Comparison of ENCODE assay signal across 16 cellular contexts in genomic region chr9:130530932-130531331, GRCh38. TPM values are rescaled to one million over a fixed set of nuclear protein-coding genes. Genes with fewer than 3 reads are reported as not detected.
DNase-seq lines count a peak whose midpoint lies in the region; ATAC-seq, FAIRE-seq and TF ChIP-seq lines count a peak whose summit lies in the region.
"Had no signal": no experiment of that assay in that cellular context is flagged by ENCODE, and none has a peak within 500 bp of the region (broad histone marks: within the 10 kb centered on the region; RNA-seq: fewer than 3 reads in every experiment).

No MANE protein-coding gene starts in this region.

- no peaks in the 10 kb centered on the region for H3K36me3 ChIP-seq in bronchial epithelial cell (ENCODE audit: control insufficient read depth, insufficient read depth, low read length)
- no peaks in the 10 kb centered on the region for H3K36me3 ChIP-seq in heart left ventricle
- H3K36me3 ChIP-seq in prostate gland: no peaks in the 10 kb centered on the region

- no peaks in the 10 kb centered on the region for H3K27me3 ChIP-seq in bronchial epithelial cell (ENCODE audit: control insufficient read depth, insufficient read depth, low read length)
- H3K27me3 ChIP-seq in heart left ventricle: peaks cover 0 to 12% (median 0%) of the 10 kb centered on the region in 9 donors
- H3K27me3 ChIP-seq in prostate gland (replicated peaks; ENCODE audit: insufficient read depth): no peaks in the 10 kb centered on the region

- H3K27ac ChIP-seq in heart left ventricle (peak overlapping the region in 3 of 12 donors; percentile 33 to 41 (median 34)), prostate gland (no peak overlapping the region)

- WGBS in heart left ventricle, 4 donors: 39 to 48% (median 42%) methylated on average over 9 of the region's 9 CpGs
- 21% methylated on average over 9 of the region's 9 CpGs for WGBS in prostate gland

- ATAC-seq in heart left ventricle: peak; percentile 35 to 81 (median 72)
- no peak for ATAC-seq in HG02884 (IDR thresholded peaks at IDR 0.05; ENCODE audit: unreplicated experiment)
- ATAC-seq: mucosa of descending colon had no signal

- H3K4me1 ChIP-seq in heart left ventricle (peaks cover 0 to 13% (median 0%) of the 10 kb centered on the region in 12 donors), prostate gland (replicated peaks) (no peaks in the 10 kb centered on the region)

- TF ChIP-seq CTCF in bronchial epithelial cell (IDR thresholded peaks at IDR 0.05; ENCODE audit: insufficient read depth, low read length, severe bottlenecking) (no peak), heart left ventricle (IDR thresholded peaks at IDR 0.05) (no peak), prostate gland (IDR thresholded peaks at IDR 0.05) (no peak)

- intact Hi-C loops in heart left ventricle (cut with DNase I): loop anchor here in 2 of 10 donors (2.0 to 5.0 kb wide), 2 partner anchors 46 kb away; partner anchors contain the start of gene FUBP3 (in 1 of the 2)
- intact Hi-C loops in prostate gland (cut with DNase I): no loop called here

- peak; percentile 60 for DNase-seq in HTR-8/SVneo (ENCODE audit: insufficient read length, low spot score)
- DNase-seq in bronchial epithelial cell (ENCODE audit: low read depth): peak; percentile 74
- peak; percentile 51 to 79 (median 75) for DNase-seq in heart left ventricle
- peak; percentile 29 for DNase-seq in prostate gland (ENCODE audit: low spot score)
- no peak for DNase-seq in activated T-cell treated with anti-CD3 and anti-CD28 coated beads, Interleukin-2, amount 50 U/mL, for 1 hour
- DNase-seq in DMS153 treated with DMSO at 0.1 percent for 48 hours (lab: John Stamatoyannopoulos, UW; ENCODE audit: unreplicated experiment): no peak
- DNase-seq: activated CD4-positive, alpha-beta T cell treated with anti-CD3 and anti-CD28 coated beads, Interleukin-2, amount 10 ng/mL, durations not matched to agents 7 days and 5 days; activated naive CD4-positive, alpha-beta T cell treated with Interleukin-2 at 50 U/mL for 16 hours; COR-L47; hippocampal formation; mucosa of descending colon; occipital lobe; stimulated activated CD4-positive, alpha-beta T cell treated with anti-CD3 and anti-CD28 coated beads, Interleukin-4, amount 100 ng/mL, for 1 hour; substantia nigra had no signal

- H3K9me3 ChIP-seq in heart left ventricle (no peaks in the 10 kb centered on the region), prostate gland (no peaks in the 10 kb centered on the region)
- H3K9me3 ChIP-seq: mucosa of descending colon had no signal

- H3K4me3 ChIP-seq in bronchial epithelial cell (ENCODE audit: low read depth, low read length) (no peak overlapping the region), heart left ventricle (no peak overlapping the region), prostate gland (no peak overlapping the region)
- H3K4me3 ChIP-seq: mucosa of descending colon had no signal

- TF ChIP-seq POLR2A in heart left ventricle (IDR thresholded peaks at IDR 0.05): no peak
- TF ChIP-seq POLR2A in prostate gland (IDR thresholded peaks at IDR 0.05): no peak

- FAIRE-seq in HTR-8/SVneo (lab: Jason Lieb, UNC) (no peak), bronchial epithelial cell (lab: Jason Lieb, UNC) (no peak)
- FAIRE-seq: GM12892 had no signal

RNA-seq across cellular contexts. Expression of gene FUBP3, which starts 48.4 kb away (rescaled TPM):
- total RNA-seq in bronchial epithelial cell (45.8 and 51.5 TPM in 2 replicates), heart left ventricle (10 to 100 TPM; 17.5 to 39.5 (median 28.9) TPM), prostate gland (100 to 1,000 TPM in 1 of 2 donors, 10 to 100 TPM in 1; 40.4 to 111 TPM)
- 10 to 100 TPM; 14.4 to 20.5 TPM for polyA plus RNA-seq in heart left ventricle

Comparison
In these comparisons a context has a peak if more than half of its experiments do, and no peak if none do; other contexts are left out.
1. DNase-seq: peak in HTR-8/SVneo (single experiment), bronchial epithelial cell (single experiment), heart left ventricle (5 of 5) and prostate gland (single experiment); none in activated T-cell treated with anti-CD3 and anti-CD28 coated beads, Interleukin-2, amount 50 U/mL, for 1 hour (single experiment) and DMS153 treated with DMSO at 0.1 percent for 48 hours (single experiment).